In genomic region chr5:33867236-33867635, GRCh38 we compare ENCODE assay signal across 22 cellular contexts. TPM values are rescaled to one million over a fixed set of nuclear protein-coding genes. Genes with fewer than 3 reads are reported as not detected.
"Had no signal": no experiment of that assay in that cellular context is flagged by ENCODE, and none has a peak within 500 bp of the region (broad histone marks: within the 10 kb centered on the region; RNA-seq: fewer than 3 reads in every experiment).

No MANE protein-coding gene starts in this region.

- H3K4me2 ChIP-seq: smooth muscle cell had no signal

- DNase-seq: islet precursor cell; left ventricle myocardium inferior; midbrain; mucosa of descending colon; naive thymus-derived CD4-positive, alpha-beta T cell; ovary; right lobe of liver; stimulated activated CD4-positive, alpha-beta T cell treated with anti-CD3 and anti-CD28 coated beads, Interleukin-1b, Interleukin-23, amount 100 ng/mL, for 48 hours; stimulated activated CD4-positive, alpha-beta T cell treated with anti-CD3 and anti-CD28 coated beads, Interleukin-2, amount 100 ng/mL, for 48 hours; stimulated activated CD4-positive, alpha-beta T cell treated with anti-CD3 and anti-CD28 coated beads, Interleukin-4, amount 100 ng/mL, for 4 hours; stimulated activated CD8-positive, alpha-beta memory T cell treated with anti-CD3 and anti-CD28 coated beads, Interleukin-4, amount 100 ng/mL, for 48 hours; stimulated activated naive CD4-positive, alpha-beta T cell treated with Interleukin-2 at 50 U/mL for 16 hours; stimulated activated naive CD8-positive, alpha-beta T cell treated with anti-CD3 and anti-CD28 coated beads, Interleukin-15, amount 100 ng/mL, for 72 hours; substantia nigra; uterus had no signal

- H3K4me3 ChIP-seq: left ventricle myocardium inferior, lung, mucosa of descending colon, ovary, right atrium auricular region, right lobe of liver, smooth muscle cell, tibial nerve, uterus had no signal

- H3K9me3 ChIP-seq: right lobe of liver had no signal

- H3K4me1 ChIP-seq: left ventricle myocardium inferior, right atrium auricular region, right lobe of liver, tibial nerve, uterus had no signal

- ATAC-seq: mucosa of descending colon; naive thymus-derived CD4-positive, alpha-beta T cell; natural killer cell treated with Interleukin-12 subunit alpha and Interleukin-12 subunit beta and Interleukin-15 and Interleukin-18, amount 100 ng/mL, for 72 hours; right lobe of liver; stimulated activated memory B cell treated with anti-CD40 and anti-IgM and Interleukin-4, amounts not matched to agents 10 μg/mL and 1 μg/mL and 100 μg/mL, for 72 hours; stimulated activated naive CD8-positive, alpha-beta T cell treated with anti-CD3 and anti-CD28 coated beads, Interleukin-15, amount 100 ng/mL, for 72 hours had no signal

- H3K27me3 ChIP-seq: ovary, right atrium auricular region, right lobe of liver, tibial nerve, uterus had no signal

- H3K36me3 ChIP-seq: ovary, right atrium auricular region, right lobe of liver, tibial nerve, uterus had no signal

- H3K27ac ChIP-seq: left ventricle myocardium inferior, ovary, right atrium auricular region, right lobe of liver, tibial nerve, uterus had no signal

RNA-seq across cellular contexts. Expression of gene ADAMTS12, which starts 24.6 kb away (rescaled TPM):
- total RNA-seq: naive thymus-derived CD4-positive, alpha-beta T cell; natural killer cell treated with Interleukin-12 subunit alpha and Interleukin-12 subunit beta and Interleukin-15 and Interleukin-18, amount 100 ng/mL, for 72 hours; pulmonary artery endothelial cell had no signal
- polyA plus RNA-seq: naive thymus-derived CD4-positive, alpha-beta T cell had no signal
